1 cellular context compared by ENCODE assay signal in genomic region chr1:156808186-156809030, GRCh38.
TF ChIP-seq lines count a peak whose summit lies in the region.

No MANE protein-coding gene starts in this region.

TF ChIP-seq in K562, 482 proteins besides CTCF, POLR2A, EP300 and RAD21:
- TF ChIP-seq POLR2G (IDR thresholded peaks at IDR 0.05; ENCODE audit: low read depth, low read length) (peak; percentile 51; the same call in 1 of the 2 replicates), SMAD1 (IDR thresholded peaks at IDR 0.05; ENCODE audit: low read depth, low read length, partially characterized antibody) (no peak), FOS (IDR thresholded peaks at IDR 0.05; ENCODE audit: extremely low read depth, insufficient read length) (no peak), GATAD2A (IDR thresholded peaks at IDR 0.05) (no peak), CREB1 (IDR thresholded peaks at IDR 0.05) (no peak), CREB1 (CRISPR knock-in tag; IDR thresholded peaks at IDR 0.05) (no peak)
TF ChIP-seq in K562: peak in this region for 1.
